In genomic region chr4:97656034-97656720, GRCh38 we compare ENCODE assay signal across 15 cellular contexts.
A peak's percentile ranks its signal among the peaks of the same experiment; 100 is the strongest.
DNase-seq lines count a peak whose midpoint lies in the region; ATAC-seq, FAIRE-seq and TF ChIP-seq lines count a peak whose summit lies in the region.
"Had no signal": no experiment of that assay in that cellular context is flagged by ENCODE, and none has a peak within 500 bp of the region (broad histone marks: within the 10 kb centered on the region; RNA-seq: fewer than 3 reads in every experiment).

No MANE protein-coding gene starts in this region.

- ATAC-seq in HG02973 (IDR thresholded peaks at IDR 0.05; ENCODE audit: unreplicated experiment), result no peak
- ATAC-seq: stimulated activated naive CD8-positive, alpha-beta T cell treated with anti-CD3 and anti-CD28 coated beads, Interleukin-15, amount 100 ng/mL, for 72 hours; WTC11 had no signal

- TF ChIP-seq POLR2A in NB4 (IDR thresholded peaks at IDR 0.05; ENCODE audit: extremely low read depth, insufficient read length), result no peak

- no peak for TF ChIP-seq CTCF in D721Med (IDR thresholded peaks at IDR 0.05; ENCODE audit: insufficient read depth, missing control alignments)
- no peak for TF ChIP-seq CTCF in NB4 (IDR thresholded peaks at IDR 0.05; ENCODE audit: low read depth, low read length)
- no peak for TF ChIP-seq CTCF in dorsolateral prefrontal cortex (IDR thresholded peaks at IDR 0.05 in 54 of 56, conservative IDR thresholded peaks at IDR 0.05 in 2 of 56; ENCODE audit: low read depth in 1 of 56, partially characterized antibody in 56 of 56)

- peak; percentile 32 for FAIRE-seq in D721Med (lab: Jason Lieb, UNC)

- H3K4me3 ChIP-seq in NB4 (ENCODE audit: low read depth, low read length), result no peak overlapping the region
- H3K4me3 ChIP-seq in dorsolateral prefrontal cortex, result no peak overlapping the region
- H3K4me3 ChIP-seq: adrenal gland; BLaER1 treated with 17β-estradiol and CSF1 and Interleukin-3, amounts not matched to agents 10 nM and 100 nM had no signal

- H3K27me3 ChIP-seq in dorsolateral prefrontal cortex, result no peaks in the 10 kb centered on the region
- H3K27me3 ChIP-seq: adrenal gland; BLaER1 treated with 17β-estradiol and CSF1 and Interleukin-3, amounts not matched to agents 10 nM and 100 nM had no signal

- no peak overlapping the region for H3K27ac ChIP-seq in dorsolateral prefrontal cortex
- H3K27ac ChIP-seq: adrenal gland; BLaER1 treated with 17β-estradiol and CSF1 and Interleukin-3, amounts not matched to agents 10 nM and 100 nM had no signal

- intact Hi-C loops in dorsolateral prefrontal cortex (cut with DNase I), result no loop called here

- DNase-seq in D721Med (ENCODE audit: insufficient read length, low spot score) (no peak), NB4 (ENCODE audit: low read depth) (peak; percentile 84), brain pericyte (ENCODE audit: low read depth, low spot score) (peak; percentile 7), islet precursor cell (peak; percentile 62), NCI-H1417 treated with DMSO at 0.1 percent for 48 hours (lab: John Stamatoyannopoulos, UW) (no peak), NCI-H128 (lab: John Stamatoyannopoulos, UW; ENCODE audit: unreplicated experiment) (no peak), dorsolateral prefrontal cortex (no peak)
- DNase-seq: activated CD8-positive, alpha-beta memory T cell treated with anti-CD3 and anti-CD28 coated beads, Interleukin-2, amount 50 U/mL, for 48 hours; effector memory CD4-positive, alpha-beta T cell; NCI-H510A; stimulated activated naive CD8-positive, alpha-beta T cell treated with anti-CD3 and anti-CD28 coated beads, Interleukin-15, amount 100 ng/mL, for 72 hours had no signal

Comparison
In these comparisons a context has a peak if more than half of its experiments do, and no peak if none do; other contexts are left out.
1. DNase-seq: peak in NB4 (single experiment), brain pericyte (single experiment) and islet precursor cell (single experiment); none in D721Med (single experiment), NCI-H1417 treated with DMSO at 0.1 percent for 48 hours (single experiment), NCI-H128 (single experiment) and dorsolateral prefrontal cortex (0 of 10).